In the genomic region with DNA sequence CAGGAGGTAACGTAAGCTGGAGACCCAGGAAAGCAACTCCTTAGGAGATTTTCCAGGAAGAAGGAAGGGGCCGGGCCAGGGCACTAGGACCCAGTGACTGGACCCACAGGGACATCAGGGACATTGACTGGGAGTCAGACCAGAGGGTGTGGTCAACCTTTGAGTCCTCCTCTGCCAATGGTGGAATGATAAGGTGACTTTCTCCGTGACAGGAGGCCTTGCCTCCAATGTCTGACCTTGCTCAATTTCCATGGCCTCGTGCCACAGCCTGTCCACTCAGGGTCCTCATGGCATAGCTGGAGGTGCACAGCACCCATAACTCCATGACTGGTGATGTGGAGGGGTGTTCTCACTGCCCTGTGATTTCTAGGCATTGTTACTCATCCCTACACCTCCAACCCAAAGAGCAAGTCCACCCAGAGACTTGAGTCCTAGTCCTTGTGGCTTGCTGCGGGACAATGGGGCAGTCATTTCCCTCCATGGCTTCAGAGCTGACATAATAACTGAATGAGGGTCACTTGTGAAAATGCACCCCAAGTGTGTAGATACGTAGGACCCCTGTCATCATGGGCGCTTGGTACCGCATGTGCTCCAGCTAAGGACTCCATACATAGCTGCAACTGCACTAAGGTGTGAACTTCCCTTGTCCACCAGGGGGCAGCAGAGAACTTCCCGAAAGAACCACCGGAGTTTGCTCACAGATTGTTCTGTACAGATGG, we compare ENCODE assay signal across 8 cellular contexts. TPM values are rescaled to one million over a fixed set of nuclear protein-coding genes. Genes with fewer than 3 reads are reported as not detected.
DNase-seq lines count a peak whose midpoint lies in the region; ATAC-seq, FAIRE-seq and TF ChIP-seq lines count a peak whose summit lies in the region.

No MANE protein-coding gene starts in this region.

- H3K4me3 ChIP-seq in CD4-positive, CD25-positive, alpha-beta regulatory T cell (ENCODE audit: low read depth, low read length): no peak overlapping the region
- no peak overlapping the region for H3K4me3 ChIP-seq in H1 (ENCODE audit: extremely low read depth in 1 of 4, insufficient read depth in 2 of 4, low read depth in 3 of 4, low read length in 4 of 4)

- H3K36me3 Mint-ChIP-seq in CD4-positive, CD25-positive, alpha-beta regulatory T cell: no peaks in the 10 kb centered on the region

- peak overlapping the region; percentile 69; the same call in 1 of the 2 replicates for H2BK12ac ChIP-seq in H1 (ENCODE audit: low read depth, low read length)

- peaks cover 0 to 5% (median 3%) of the 10 kb centered on the region in 4 donors for H3K4me1 Mint-ChIP-seq in CD4-positive, CD25-positive, alpha-beta regulatory T cell

- H2AFZ ChIP-seq in H1 (ENCODE audit: low read length): no peak overlapping the region

- H3K23ac ChIP-seq in H1 (ENCODE audit: insufficient read length): no peak overlapping the region

- no peak overlapping the region for H3K14ac ChIP-seq in H1 (ENCODE audit: insufficient read length)

- H3K9me3 ChIP-seq in CD4-positive, CD25-positive, alpha-beta regulatory T cell (ENCODE audit: control insufficient read depth in 2 of 2, low read length in 2 of 2): no peaks in the 10 kb centered on the region
- no peaks in the 10 kb centered on the region for H3K9me3 ChIP-seq in H1 (ENCODE audit: insufficient read depth in 2 of 2, low read depth in 1 of 2, low read length in 1 of 2)

- no peaks in the 10 kb centered on the region for H3K27me3 ChIP-seq in CD4-positive, CD25-positive, alpha-beta regulatory T cell (ENCODE audit: control insufficient read depth, insufficient read depth, low read length)
- peaks cover 0 to 3% (median under 1%) of the 10 kb centered on the region in 4 experiments; a peak in 3 of 7 replicates for H3K27me3 ChIP-seq in H1 (replicated peaks in 1 of 4; ENCODE audit: control insufficient read depth in 3 of 4, extremely low read depth in 1 of 4, insufficient read depth in 3 of 4, low read length in 3 of 4)

- 0 out of 2 replicates have a peak overlapping the region, but pooled peaks have one; percentile 31 for H2AK5ac ChIP-seq in H1 (ENCODE audit: low read depth, low read length)

- no peak overlapping the region for H3K27ac Mint-ChIP-seq in CD4-positive, CD25-positive, alpha-beta regulatory T cell

- peaks cover 0 to 1% (median 0%) of the 10 kb centered on the region in 7 donors for H3K9me3 Mint-ChIP-seq in CD4-positive, CD25-positive, alpha-beta regulatory T cell

- peak overlapping the region; percentile 19; the same call in 1 of the 2 replicates for H4K8ac ChIP-seq in H1 (ENCODE audit: extremely low read depth, insufficient read depth, low read length)

- H2BK120ac ChIP-seq in H1 (replicated peaks; ENCODE audit: low read depth, low read length): no peak overlapping the region

- H4K5ac ChIP-seq in H1 (ENCODE audit: insufficient read length, low read depth, low read length): no peak overlapping the region

- TF ChIP-seq RAD21 in H1 (IDR thresholded peaks at IDR 0.05 in 1 of 2, conservative IDR thresholded peaks at IDR 0.05 in 1 of 2; ENCODE audit: low read depth in 2 of 2, low read length in 2 of 2): peak; percentile 94

- CTCF ChIA-PET in H1 (lab: Charles Lee; ENCODE audit: partially characterized antibody): interaction anchor here (0.7 to 10.3 kb wide), 67 partner anchors 9 to 732 kb away, joined by 3 to 144 read pairs (median 4); a partner anchor contains a TSS

- H3K27me3 Mint-ChIP-seq in CD4-positive, CD25-positive, alpha-beta regulatory T cell: peaks cover 4% of the 10 kb centered on the region

- no peak overlapping the region for H3K18ac ChIP-seq in H1 (ENCODE audit: extremely low read depth, low read length)

- peak; percentile 94 for FAIRE-seq in H1 (lab: Jason Lieb, UNC)

- peak overlapping the region; percentile 40; the same call in 1 of the 2 replicates for H2BK20ac ChIP-seq in H1 (ENCODE audit: low read length)

- 62% methylated on average over 9 of the region's 10 CpGs; no CpG with 5 or more reads in 1 of the 2 experiments for WGBS in H1 (ENCODE audit: extremely low coverage in 1 of 2, insufficient coverage in 1 of 2, insufficient read length in 1 of 2, insufficient replicate concordance in 2 of 2, low coverage in 1 of 2, low lambda C conversion rate in 2 of 2, missing lambda C conversion rate in 1 of 2), 2 experiments

- no peak for TF ChIP-seq POLR2A in H1 (IDR thresholded peaks at IDR 0.05; ENCODE audit: control extremely low read depth in 1 of 2, low read depth in 2 of 2, low read length in 2 of 2)

- no peak overlapping the region for H3K4ac ChIP-seq in H1 (replicated peaks; ENCODE audit: insufficient read length, low read depth, low read length)

- no peak overlapping the region for H3K27ac ChIP-seq in CD4-positive, CD25-positive, alpha-beta regulatory T cell (ENCODE audit: insufficient read depth, low read length, poor library complexity, severe bottlenecking)
- H3K27ac ChIP-seq in H1 (ENCODE audit: low read depth, low read length): no peak overlapping the region

- H3K23me2 ChIP-seq in H1 (ENCODE audit: low read depth, low read length): no peaks in the 10 kb centered on the region

- H3K36me3 ChIP-seq in CD4-positive, CD25-positive, alpha-beta regulatory T cell (ENCODE audit: control insufficient read depth, insufficient read depth, low read length): no peaks in the 10 kb centered on the region
- H3K36me3 ChIP-seq in H1 (ENCODE audit: control insufficient read depth in 2 of 4, insufficient read depth in 4 of 4, low read length in 3 of 4): no peaks in the 10 kb centered on the region

- H3K56ac ChIP-seq in H1 (replicated peaks; ENCODE audit: insufficient read length, low read depth, low read length): no peak overlapping the region

- DNase-seq in CD4-positive, CD25-positive, alpha-beta regulatory T cell: peak; percentile 41 to 76 (median 62)
- DNase-seq in HS-27A (ENCODE audit: low read depth): peak; percentile 45
- DNase-seq in NOMO-1 (lab: John Stamatoyannopoulos, UW; ENCODE audit: unreplicated experiment in 2 of 2): peak; percentile 16 to 66
- DNase-seq in activated CD8-positive, alpha-beta memory T cell treated with anti-CD3 and anti-CD28 coated beads for 1 hour (ENCODE audit: extremely low read depth in 1 of 2, low read depth in 1 of 2): peak; percentile 40 to 67
- DNase-seq in H1 (ENCODE audit: low read depth in 1 of 2, low spot score in 2 of 2): peak in 1 of 2 experiments; percentile 97
- peak; percentile 89 for DNase-seq in mesenteric fat pad (ENCODE audit: low spot score)
- peak; percentile 60 for DNase-seq in stimulated activated CD8-positive, alpha-beta memory T cell treated with anti-CD3 and anti-CD28 coated beads, Interleukin-15, amount 100 ng/mL, for 48 hours (ENCODE audit: low read depth in 2 of 2)

- peak overlapping the region; percentile 29 for H4K91ac ChIP-seq in H1 (replicated peaks; ENCODE audit: insufficient read length, low read length)

- H2BK15ac ChIP-seq in H1 (ENCODE audit: low read length): peak overlapping the region; percentile 24; the same call in 1 of the 2 replicates

- no peak for TF ChIP-seq EP300 in H1 (IDR thresholded peaks at IDR 0.05; ENCODE audit: borderline replicate concordance in 1 of 2, low read depth in 2 of 2, low read length in 2 of 2)

- H4K20me1 ChIP-seq in H1 (replicated peaks in 1 of 2; ENCODE audit: control insufficient read depth in 1 of 2, insufficient read depth in 2 of 2, low read length in 2 of 2): peaks cover 0 to 1% of the 10 kb centered on the region in 2 experiments

- H3K4me2 ChIP-seq in H1 (ENCODE audit: insufficient read depth in 1 of 2, low read depth in 2 of 2, low read length in 2 of 2): no peak overlapping the region

- no peak overlapping the region for H3K4me3 Mint-ChIP-seq in CD4-positive, CD25-positive, alpha-beta regulatory T cell

- no peaks in the 10 kb centered on the region for H3K79me1 ChIP-seq in H1 (ENCODE audit: low read depth, low read length)

- no peaks in the 10 kb centered on the region for H3K4me1 ChIP-seq in CD4-positive, CD25-positive, alpha-beta regulatory T cell (ENCODE audit: control insufficient read depth, insufficient read depth, low read length, poor library complexity, severe bottlenecking)
- peaks cover 0 to 6% (median 3%) of the 10 kb centered on the region in 4 experiments; a peak in 4 of 7 replicates for H3K4me1 ChIP-seq in H1 (replicated peaks in 1 of 4; ENCODE audit: control insufficient read depth in 3 of 4, insufficient read depth in 4 of 4, low read length in 3 of 4)

- ATAC-seq in CD4-positive, CD25-positive, alpha-beta regulatory T cell (ENCODE audit: low read depth in 2 of 2): peak; percentile 41 to 63
- peak; percentile 95 for ATAC-seq in GM19395 (IDR thresholded peaks at IDR 0.05; ENCODE audit: unreplicated experiment)

- peak; percentile 83 to 96 (median 94) for TF ChIP-seq CTCF in H1 (IDR thresholded peaks at IDR 0.05; ENCODE audit: control extremely low read depth in 1 of 3, insufficient read depth in 1 of 3, low read depth in 1 of 3, low read length in 3 of 3)

- H3K9ac ChIP-seq in H1 (replicated peaks in 1 of 4; ENCODE audit: extremely low read depth in 1 of 4, low read depth in 3 of 4, low read length in 3 of 4): no peak overlapping the region

- no peak overlapping the region for H2BK5ac ChIP-seq in H1 (ENCODE audit: low read depth, low read length)

- POLR2A ChIA-PET in H1 (lab: Charles Lee; ENCODE audit: partially characterized antibody): no interaction called here

- no peaks in the 10 kb centered on the region for H3K79me2 ChIP-seq in H1 (ENCODE audit: control insufficient read depth in 1 of 2, insufficient read depth in 2 of 2, low read length in 2 of 2)

RNA-seq across cellular contexts. Expression of a gene that starts 4.1 kb away (rescaled TPM):
- total RNA-seq in CD4-positive, CD25-positive, alpha-beta regulatory T cell: not detected
- polyA plus RNA-seq in CD4-positive, CD25-positive, alpha-beta regulatory T cell: not detected
- 3.0 and 3.1 TPM in 2 replicates for total RNA-seq in H1 (2021; fragmentation: NEBNext Ultra II Directional; extraction: Animal tissue kit (Norgen Biotek cat#: 25700))
- 4.0 and 4.9 TPM in 2 replicates for polyA plus RNA-seq in H1 (2011; rRNA removed)
- polyA plus RNA-seq in H1 (2011; cell fraction: cytosol; rRNA removed): 6.0 TPM
- 6.0 TPM for polyA plus RNA-seq in H1 (2011; cell fraction: nucleus; rRNA removed)
- 3.3 to 5.6 TPM (median 4.6 TPM) in 4 replicates for polyA plus RNA-seq in H1 (2012, experiment 1 of 2)
- 5.3 TPM for polyA plus RNA-seq in H1 (2012, experiment 2 of 2)
- 6.0 TPM for polyA plus RNA-seq in H1 (2013, experiment 1 of 2)
- polyA plus RNA-seq in H1 (2013, experiment 2 of 2): 6.6 TPM
- 1.9 and 3.4 TPM in 2 replicates for polyA minus RNA-seq in H1 (2011; rRNA and poly(A)+ RNA removed)
- polyA minus RNA-seq in H1 (2011; cell fraction: cytosol; rRNA and poly(A)+ RNA removed): 2.7 TPM
- polyA minus RNA-seq in H1 (2011; cell fraction: nucleus; rRNA and poly(A)+ RNA removed): 2.3 TPM
- not detected for total RNA-seq in mesenteric fat pad

RNA-seq across cellular contexts. Expression of a gene that starts 16.9 kb away (rescaled TPM):
- not detected for total RNA-seq in CD4-positive, CD25-positive, alpha-beta regulatory T cell
- polyA plus RNA-seq in CD4-positive, CD25-positive, alpha-beta regulatory T cell: not detected
- total RNA-seq in H1 (2021; fragmentation: NEBNext Ultra II Directional; extraction: Animal tissue kit (Norgen Biotek cat#: 25700)): 3.4 and 3.9 TPM in 2 replicates
- 2.9 and 5.2 TPM in 2 replicates for polyA plus RNA-seq in H1 (2011; rRNA removed)
- 3.7 TPM for polyA plus RNA-seq in H1 (2011; cell fraction: cytosol; rRNA removed)
- polyA plus RNA-seq in H1 (2011; cell fraction: nucleus; rRNA removed): 33.3 TPM
- 2.9 to 3.5 TPM (median 3.4 TPM) in 4 replicates for polyA plus RNA-seq in H1 (2012, experiment 1 of 2)
- 2.0 TPM for polyA plus RNA-seq in H1 (2012, experiment 2 of 2)
- 2.1 TPM for polyA plus RNA-seq in H1 (2013, experiment 1 of 2)
- 1.1 TPM for polyA plus RNA-seq in H1 (2013, experiment 2 of 2)
- polyA minus RNA-seq in H1 (2011; rRNA and poly(A)+ RNA removed): 3.6 and 4.0 TPM in 2 replicates
- 1.9 TPM for polyA minus RNA-seq in H1 (2011; cell fraction: cytosol; rRNA and poly(A)+ RNA removed)
- polyA minus RNA-seq in H1 (2011; cell fraction: nucleus; rRNA and poly(A)+ RNA removed): 3.6 TPM
- 0.84 TPM for total RNA-seq in mesenteric fat pad
